Comparison of ENCODE assay signal across 10 cellular contexts in the genomic region with DNA sequence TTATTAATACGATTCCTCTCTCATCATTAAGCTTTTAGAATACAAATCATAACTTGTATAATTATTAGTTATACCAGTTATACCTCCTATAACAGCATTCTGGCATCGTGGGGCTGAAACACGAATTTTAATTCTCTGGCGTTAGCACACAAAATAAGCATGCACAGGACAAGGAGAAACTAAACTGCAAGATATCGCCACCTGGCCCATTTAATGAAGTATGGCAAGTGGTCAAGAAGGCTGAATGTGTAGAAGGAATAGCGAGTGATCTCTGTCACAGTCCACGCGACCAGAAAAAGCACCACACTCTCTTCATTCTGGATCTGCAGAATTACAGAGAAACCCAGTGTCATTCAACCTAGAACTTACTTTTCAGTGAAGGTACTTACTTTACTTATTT. TPM values are rescaled to one million over a fixed set of nuclear protein-coding genes. Genes with fewer than 3 reads are reported as not detected.
A peak's percentile ranks its signal among the peaks of the same experiment; 100 is the strongest.
DNase-seq lines count a peak whose midpoint lies in the region; ATAC-seq and TF ChIP-seq lines count a peak whose summit lies in the region.
"Had no signal": no experiment of that assay in that cellular context is flagged by ENCODE, and none has a peak within 500 bp of the region (broad histone marks: within the 10 kb centered on the region; RNA-seq: fewer than 3 reads in every experiment).

No MANE protein-coding gene starts in this region.

- CTCF ChIA-PET in AG04449 (lab: Yijun Ruan, JAX) = interaction anchor here (0.6 to 2.4 kb wide), 5 partner anchors 10 to 193 kb away, joined by 3 to 9 read pairs (median 4); no protein-coding TSS in a partner anchor

- ATAC-seq in GM18861 (IDR thresholded peaks at IDR 0.05; ENCODE audit: unreplicated experiment) = peak; percentile 63
- no peak for ATAC-seq in HG03439 (IDR thresholded peaks at IDR 0.05; ENCODE audit: unreplicated experiment)

- H3K4me3 ChIP-seq in AG04449 (ENCODE audit: low read depth, low read length) (no peak overlapping the region), fibroblast of villous mesenchyme (ENCODE audit: low read depth, low read length) (no peak overlapping the region)

- DNase-seq in AG04449 (ENCODE audit: low read depth, low spot score) (no peak), OCI-M1 (lab: John Stamatoyannopoulos, UW) (peak; percentile 43), fibroblast of villous mesenchyme (ENCODE audit: low read depth) (peak; percentile 36), DMS153 treated with DMSO at 0.1 percent for 48 hours (lab: John Stamatoyannopoulos, UW; ENCODE audit: unreplicated experiment) (no peak), activated gamma-delta T cell (lab: John Stamatoyannopoulos, UW) (no peak)
- no peak for DNase-seq in stimulated activated CD4-positive, alpha-beta T cell treated with anti-CD3 and anti-CD28 coated beads, Interleukin-4, amount 100 ng/mL, for 4 hours
- DNase-seq: activated naive CD8-positive, alpha-beta T cell treated with anti-CD3 and anti-CD28 coated beads for 36 hours; naive B cell had no signal

- POLR2A ChIA-PET in AG04449 (lab: Yijun Ruan, JAX) = no interaction called here

- TF ChIP-seq CTCF in AG04449 (IDR thresholded peaks at IDR 0.05; ENCODE audit: insufficient read depth, low read length, missing control alignments) = peak; percentile 46
- peak; percentile 49 for TF ChIP-seq CTCF in fibroblast of villous mesenchyme (IDR thresholded peaks at IDR 0.05; ENCODE audit: insufficient read depth, low read depth, low read length)

RNA-seq across cellular contexts. Expression of a gene that starts 18.1 kb away (rescaled TPM):
- total RNA-seq in fibroblast of villous mesenchyme = 43.2 and 102 TPM in 2 replicates

RNA-seq across cellular contexts. Expression of a gene that starts 44.9 kb away (rescaled TPM):
- total RNA-seq in fibroblast of villous mesenchyme = 38.0 and 46.6 TPM in 2 replicates

Comparison
In these comparisons a context has a peak if more than half of its experiments do, and no peak if none do; other contexts are left out.
1. DNase-seq: peak in OCI-M1 (single experiment) and fibroblast of villous mesenchyme (single experiment); none in AG04449 (single experiment), stimulated activated CD4-positive, alpha-beta T cell treated with anti-CD3 and anti-CD28 coated beads, Interleukin-4, amount 100 ng/mL, for 4 hours (0 of 2), DMS153 treated with DMSO at 0.1 percent for 48 hours (single experiment) and activated gamma-delta T cell (single experiment).